In the genomic region with DNA sequence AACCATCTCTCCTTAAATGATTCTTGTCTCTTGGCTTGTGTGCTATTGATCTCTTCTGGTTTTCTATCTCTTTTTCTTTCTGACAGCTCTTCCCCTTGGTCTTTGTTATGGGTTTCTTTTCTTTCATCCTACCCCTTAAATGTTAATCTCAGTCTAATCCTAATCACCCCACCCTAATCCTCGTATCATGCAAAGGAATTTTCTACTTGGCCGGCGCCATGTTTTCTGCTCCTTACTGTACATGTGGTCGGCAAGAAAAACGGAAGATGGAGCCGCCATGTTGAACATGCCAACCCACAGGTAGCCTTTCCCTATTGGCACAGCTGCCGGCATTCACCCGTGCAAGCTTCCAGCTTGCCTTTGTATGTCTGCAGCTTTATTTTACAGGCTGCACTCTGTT, we compare ENCODE assay signal across 22 cellular contexts.
"Had no signal": no experiment of that assay in that cellular context is flagged by ENCODE, and none has a peak within 500 bp of the region (broad histone marks: within the 10 kb centered on the region; RNA-seq: fewer than 3 reads in every experiment).

No MANE protein-coding gene starts in this region.

- ATAC-seq: HepG2 had no signal

- H3K27me3 ChIP-seq: SJSA1 had no signal

- DNase-seq: IMR-90, Kasumi-1, NCI-H1048, NCI-H1105, NCI-H1417, NCI-H1436 treated with DMSO at 0.1 percent for 48 hours, NCI-H1694, NCI-H187 treated with DMSO at 0.1 percent for 48 hours, NCI-H2029 treated with DMSO at 0.1 percent for 48 hours, NCI-H2171 treated with DMSO at 0.1 percent for 48 hours, NCI-H345, NCI-H446 treated with DMSO at 0.1 percent for 48 hours, NCI-H510A treated with DMSO at 0.1 percent for 48 hours, NCI-H526, Right ventricle myocardium superior, RPMI8226, SIG-M5 had no signal

- H3K4me2 ChIP-seq: KMS-11 had no signal

- H3K36me3 ChIP-seq: SJSA1 had no signal

- H3K9me3 ChIP-seq: SJSA1 had no signal

- H3K4me3 ChIP-seq: SJSA1, SK-N-MC had no signal

- FAIRE-seq: HepG2, RCC 7860 had no signal

- H3K9ac ChIP-seq: KMS-11 had no signal

- H3K27ac ChIP-seq: KMS-11, SJSA1, SK-N-MC had no signal
